Comparison of ENCODE assay signal across 32 cellular contexts in genomic region chrX:68757331-68757730, GRCh38.
"Had no signal": no experiment of that assay in that cellular context is flagged by ENCODE, and none has a peak within 500 bp of the region (broad histone marks: within the 10 kb centered on the region; RNA-seq: fewer than 3 reads in every experiment).

No MANE protein-coding gene starts in this region.

- H3K27ac ChIP-seq: adrenal gland, ascending aorta, breast epithelium, cardiac muscle cell, VCaP had no signal

- H3K27me3 Mint-ChIP-seq: activated CD4-positive, alpha-beta memory T cell treated with anti-CD3 and anti-CD28 coated beads, Interleukin-2, amount 10 ng/mL, durations not matched to agents 7 days and 5 days; activated CD4-positive, alpha-beta T cell treated with anti-CD3 and anti-CD28 coated beads, Interleukin-2, amount 10 ng/mL, durations not matched to agents 7 days and 5 days; activated naive CD4-positive, alpha-beta T cell treated with anti-CD3 and anti-CD28 coated beads, Interleukin-2, amount 50 U/mL, for 24 hours; activated naive CD8-positive, alpha-beta T cell treated with anti-CD3 and anti-CD28 coated beads for 36 hours; activated naive CD8-positive, alpha-beta T cell treated with anti-CD3 and anti-CD28 coated beads, Interleukin-2, amount 50 U/mL, for 24 hours; activated T-helper 17 cell treated with anti-CD3 and anti-CD28 coated beads, Interleukin-2, amount 50 U/mL, for 72 hours had no signal

- H3K27ac Mint-ChIP-seq: activated CD4-positive, alpha-beta memory T cell treated with anti-CD3 and anti-CD28 coated beads, Interleukin-2, amount 10 ng/mL, durations not matched to agents 7 days and 5 days; activated CD4-positive, alpha-beta T cell treated with anti-CD3 and anti-CD28 coated beads, Interleukin-2, amount 10 ng/mL, durations not matched to agents 7 days and 5 days; activated naive CD4-positive, alpha-beta T cell treated with anti-CD3 and anti-CD28 coated beads, Interleukin-2, amount 50 U/mL, for 24 hours; activated naive CD8-positive, alpha-beta T cell treated with anti-CD3 and anti-CD28 coated beads for 36 hours; activated naive CD8-positive, alpha-beta T cell treated with anti-CD3 and anti-CD28 coated beads, Interleukin-2, amount 50 U/mL, for 24 hours; activated T-helper 17 cell treated with anti-CD3 and anti-CD28 coated beads, Interleukin-2, amount 50 U/mL, for 72 hours; brain; effector memory CD8-positive, alpha-beta T cell; WTC11 had no signal

- ATAC-seq: activated naive CD8-positive, alpha-beta T cell treated with anti-CD3 and anti-CD28 coated beads, Interleukin-2, amount 50 U/mL, for 24 hours; activated T-cell treated with anti-CD3 and anti-CD28 coated beads, Interleukin-2, amount 50 U/mL, for 4 hours; activated T-helper 17 cell treated with anti-CD3 and anti-CD28 coated beads, Interleukin-2, amount 50 U/mL, for 72 hours; effector memory CD8-positive, alpha-beta T cell; WTC11 had no signal

- H3K4me3 Mint-ChIP-seq: activated CD4-positive, alpha-beta memory T cell treated with anti-CD3 and anti-CD28 coated beads, Interleukin-2, amount 10 ng/mL, durations not matched to agents 7 days and 5 days; activated CD4-positive, alpha-beta T cell treated with anti-CD3 and anti-CD28 coated beads, Interleukin-2, amount 10 ng/mL, durations not matched to agents 7 days and 5 days; activated naive CD4-positive, alpha-beta T cell treated with anti-CD3 and anti-CD28 coated beads, Interleukin-2, amount 50 U/mL, for 24 hours; activated naive CD8-positive, alpha-beta T cell treated with anti-CD3 and anti-CD28 coated beads for 36 hours; activated naive CD8-positive, alpha-beta T cell treated with anti-CD3 and anti-CD28 coated beads, Interleukin-2, amount 50 U/mL, for 24 hours; activated T-cell treated with anti-CD3 and anti-CD28 coated beads, Interleukin-2, amount 50 U/mL, for 4 hours; activated T-helper 17 cell treated with anti-CD3 and anti-CD28 coated beads, Interleukin-2, amount 50 U/mL, for 72 hours; brain; effector memory CD8-positive, alpha-beta T cell; WTC11 had no signal

- H3K4me3 ChIP-seq: adrenal gland, ascending aorta, breast epithelium, cardiac muscle cell, esophagus squamous epithelium had no signal

- H3K27me3 ChIP-seq: adrenal gland, ascending aorta, cardiac muscle cell, esophagus squamous epithelium had no signal

- DNase-seq: activated CD4-positive, alpha-beta memory T cell treated with anti-CD3 and anti-CD28 coated beads, Interleukin-2, amount 10 ng/mL, durations not matched to agents 7 days and 5 days; activated CD4-positive, alpha-beta T cell treated with anti-CD3 and anti-CD28 coated beads for 1 hour; activated CD4-positive, alpha-beta T cell treated with anti-CD3 and anti-CD28 coated beads for 4 hours; activated CD4-positive, alpha-beta T cell treated with anti-CD3 and anti-CD28 coated beads, Interleukin-2, amount 10 ng/mL, durations not matched to agents 7 days and 5 days; activated CD4-positive, alpha-beta T cell treated with anti-CD3 and anti-CD28 coated beads, Interleukin-2, amount 50 U/mL, for 4 hours; activated effector memory CD4-positive, alpha-beta T cell treated with Interleukin-2 at 50 U/mL for 16 hours; activated gamma-delta T cell treated with Interleukin-2 at 50 U/mL for 16 hours; activated naive CD4-positive, alpha-beta T cell treated with Interleukin-2 at 50 U/mL for 16 hours; activated naive CD8-positive, alpha-beta T cell treated with anti-CD3 and anti-CD28 coated beads for 36 hours; activated naive CD8-positive, alpha-beta T cell treated with anti-CD3 and anti-CD28 coated beads, Interleukin-2, amount 50 U/mL, for 24 hours; activated T-cell treated with anti-CD3 and anti-CD28 coated beads, Interleukin-2, amount 50 U/mL, for 4 hours; adrenal gland; amygdala; central memory CD4-positive, alpha-beta T cell; cerebellar nuclear complex; cortex of kidney; dermis blood vessel endothelial cell; effector CD4-positive, alpha-beta T cell; effector memory CD8-positive, alpha-beta T cell; erythroblast; esophagus squamous epithelium; foreskin melanocyte; head of caudate nucleus; T-helper 2 cell had no signal

- H3K36me3 Mint-ChIP-seq: activated naive CD4-positive, alpha-beta T cell treated with anti-CD3 and anti-CD28 coated beads, Interleukin-2, amount 50 U/mL, for 24 hours; activated naive CD8-positive, alpha-beta T cell treated with anti-CD3 and anti-CD28 coated beads for 36 hours; brain; WTC11 had no signal

- H3K4me1 Mint-ChIP-seq: activated CD4-positive, alpha-beta memory T cell treated with anti-CD3 and anti-CD28 coated beads, Interleukin-2, amount 10 ng/mL, durations not matched to agents 7 days and 5 days; activated CD4-positive, alpha-beta T cell treated with anti-CD3 and anti-CD28 coated beads, Interleukin-2, amount 10 ng/mL, durations not matched to agents 7 days and 5 days; activated naive CD4-positive, alpha-beta T cell treated with anti-CD3 and anti-CD28 coated beads, Interleukin-2, amount 50 U/mL, for 24 hours; activated naive CD8-positive, alpha-beta T cell treated with anti-CD3 and anti-CD28 coated beads, Interleukin-2, amount 50 U/mL, for 24 hours; activated T-helper 17 cell treated with anti-CD3 and anti-CD28 coated beads, Interleukin-2, amount 50 U/mL, for 72 hours; brain; WTC11 had no signal

- H3K36me3 ChIP-seq: adrenal gland, ascending aorta, breast epithelium, cardiac muscle cell, esophagus squamous epithelium had no signal

- H3K4me1 ChIP-seq: adrenal gland, ascending aorta, breast epithelium, esophagus squamous epithelium had no signal

- H3K9me3 Mint-ChIP-seq: activated CD4-positive, alpha-beta memory T cell treated with anti-CD3 and anti-CD28 coated beads, Interleukin-2, amount 10 ng/mL, durations not matched to agents 7 days and 5 days; activated CD4-positive, alpha-beta T cell treated with anti-CD3 and anti-CD28 coated beads, Interleukin-2, amount 10 ng/mL, durations not matched to agents 7 days and 5 days; activated naive CD4-positive, alpha-beta T cell treated with anti-CD3 and anti-CD28 coated beads, Interleukin-2, amount 50 U/mL, for 24 hours; activated naive CD8-positive, alpha-beta T cell treated with anti-CD3 and anti-CD28 coated beads for 36 hours; activated naive CD8-positive, alpha-beta T cell treated with anti-CD3 and anti-CD28 coated beads, Interleukin-2, amount 50 U/mL, for 24 hours; activated T-cell treated with anti-CD3 and anti-CD28 coated beads, Interleukin-2, amount 50 U/mL, for 4 hours; brain; effector memory CD8-positive, alpha-beta T cell; WTC11 had no signal

- H3K9me3 ChIP-seq: adrenal gland, ascending aorta, breast epithelium, esophagus squamous epithelium had no signal
